19 cellular contexts compared by ENCODE assay signal in genomic region chr2:189584662-189585061, GRCh38. TPM values are rescaled to one million over a fixed set of nuclear protein-coding genes. Genes with fewer than 3 reads are reported as not detected.
DNase-seq lines count a peak whose midpoint lies in the region; ATAC-seq, FAIRE-seq and TF ChIP-seq lines count a peak whose summit lies in the region.
"Had no signal": no experiment of that assay in that cellular context is flagged by ENCODE, and none has a peak within 500 bp of the region (broad histone marks: within the 10 kb centered on the region; RNA-seq: fewer than 3 reads in every experiment).

No MANE protein-coding gene starts in this region.

- H3K27ac ChIP-seq in DND-41 (ENCODE audit: low read length) = no peak overlapping the region
- no peak overlapping the region for H3K27ac ChIP-seq in OCI-LY3 (ENCODE audit: low read length)
- no peak overlapping the region for H3K27ac ChIP-seq in OCI-LY7 (ENCODE audit: low read depth, low read length, poor library complexity, severe bottlenecking)
- H3K27ac ChIP-seq: BLaER1 treated with 17β-estradiol and CSF1 and Interleukin-3, amounts not matched to agents 10 nM and 100 nM had no signal

- intact Hi-C loops in left colon (cut with DNase I, micrococcal nuclease) = no loop called here
- intact Hi-C loops in OCI-LY7 (cut with micrococcal nuclease; ENCODE audit: unreplicated experiment) = no loop called here

- no peaks in the 10 kb centered on the region for H4K20me1 ChIP-seq in DND-41 (ENCODE audit: insufficient read depth, low read length)
- H4K20me1 ChIP-seq in OCI-LY3 (ENCODE audit: insufficient read depth, low read length) = no peaks in the 10 kb centered on the region
- no peaks in the 10 kb centered on the region for H4K20me1 ChIP-seq in OCI-LY7 (ENCODE audit: insufficient read depth, low read length)
- H4K20me1 ChIP-seq: BLaER1 treated with 17β-estradiol and CSF1 and Interleukin-3, amounts not matched to agents 10 nM and 100 nM had no signal

- CTCF ChIA-PET in OCI-LY7 (lab: Charles Lee; ENCODE audit: unreplicated experiment) = no interaction called here

- in situ Hi-C loops in KBM-7 (cut with MboI; ENCODE audit: low pct_unique_long_range_greater_than_20kb, low sequenced_read_pairs) = no loop called here

- H2AFZ ChIP-seq in DND-41 (ENCODE audit: low read depth, low read length) (peak overlapping the region; percentile 41; the same call in 1 of the 2 replicates), OCI-LY3 (ENCODE audit: low read depth, low read length) (0 out of 2 replicates have a peak overlapping the region, but pooled peaks have one; percentile 4), OCI-LY7 (ENCODE audit: low read length) (no peak overlapping the region)
- H2AFZ ChIP-seq: GM23338 had no signal

- FAIRE-seq in colon (lab: Jason Lieb, UNC) = peak; percentile 70
- FAIRE-seq: G401.6, GM12892, GM19239 had no signal

- POLR2A ChIA-PET in OCI-LY7 (lab: Charles Lee) = no interaction called here

- no peaks in the 10 kb centered on the region for H3K9me2 ChIP-seq in OCI-LY7 (ENCODE audit: insufficient read depth, low read length)

- ATAC-seq in DND-41 (ENCODE audit: insufficient read depth, low read depth) (no peak), left colon (peak; percentile 25), HG02981 (IDR thresholded peaks at IDR 0.05; ENCODE audit: unreplicated experiment) (no peak)
- ATAC-seq: GM23338 had no signal

- H3K9ac ChIP-seq in DND-41 (ENCODE audit: low read depth, low read length) = no peak overlapping the region
- no peak overlapping the region for H3K9ac ChIP-seq in OCI-LY3 (ENCODE audit: low read length)
- H3K9ac ChIP-seq: BLaER1 treated with 17β-estradiol and CSF1 and Interleukin-3, amounts not matched to agents 10 nM and 100 nM had no signal

- H3K27me3 ChIP-seq in DND-41 (ENCODE audit: insufficient read depth, low read length, poor library complexity) = no peaks in the 10 kb centered on the region
- H3K27me3 ChIP-seq in OCI-LY3 (ENCODE audit: low read depth, low read length) = no peaks in the 10 kb centered on the region

- TF ChIP-seq CTCF in DND-41 (IDR thresholded peaks at IDR 0.05; ENCODE audit: borderline replicate concordance, extremely low read depth, low read length, poor library complexity, severe bottlenecking) = no peak
- no peak for TF ChIP-seq CTCF in OCI-LY3 (IDR thresholded peaks at IDR 0.05; ENCODE audit: low read depth, low read length)
- no peak for TF ChIP-seq CTCF in OCI-LY7 (conservative IDR thresholded peaks at IDR 0.05; ENCODE audit: low read length)

- H3K4me3 ChIP-seq in DND-41 (ENCODE audit: low read depth in 1 of 2, low read length in 2 of 2) = no peak overlapping the region
- no peak overlapping the region for H3K4me3 ChIP-seq in OCI-LY3 (ENCODE audit: low read length)
- H3K4me3 ChIP-seq in OCI-LY7 (ENCODE audit: low read depth, low read length, poor library complexity, severe bottlenecking) = no peak overlapping the region
- H3K4me3 ChIP-seq: BLaER1 treated with 17β-estradiol and CSF1 and Interleukin-3, amounts not matched to agents 10 nM and 100 nM; GM23338 had no signal

- peaks cover 20% of the 10 kb centered on the region for H3K79me2 ChIP-seq in DND-41 (ENCODE audit: insufficient read depth, low read length)
- H3K79me2 ChIP-seq in OCI-LY3 (ENCODE audit: low read length) = no peaks in the 10 kb centered on the region
- no peaks in the 10 kb centered on the region for H3K79me2 ChIP-seq in OCI-LY7 (ENCODE audit: insufficient read depth, low read depth, low read length)

- peaks cover 31% of the 10 kb centered on the region for H3K4me1 ChIP-seq in DND-41 (ENCODE audit: insufficient read depth, low read length)
- peaks cover 9% of the 10 kb centered on the region; the same call in 1 of the 2 replicates for H3K4me1 ChIP-seq in OCI-LY3 (ENCODE audit: low read length)
- no peaks in the 10 kb centered on the region for H3K4me1 ChIP-seq in OCI-LY7 (ENCODE audit: insufficient read depth, low read length, poor library complexity, severe bottlenecking)

- H3K9me3 ChIP-seq in DND-41 (ENCODE audit: insufficient read depth, low read length, severe bottlenecking) (no peaks in the 10 kb centered on the region), OCI-LY3 (ENCODE audit: insufficient read depth, low read length) (no peaks in the 10 kb centered on the region), OCI-LY7 (ENCODE audit: low read length) (no peaks in the 10 kb centered on the region)

- DNase-seq in DND-41 = no peak
- no peak for DNase-seq in left colon
- DNase-seq in stimulated activated CD8-positive, alpha-beta memory T cell treated with anti-CD3 and anti-CD28 coated beads, Interleukin-4, amount 100 ng/mL, for 48 hours = no peak
- DNase-seq in OCI-LY7 (ENCODE audit: low spot score) = no peak
- no peak for DNase-seq in KBM-7
- DNase-seq: ACHN; CD4-positive, CD25-positive, alpha-beta regulatory T cell; DMS 273 treated with DMSO at 0.1 percent for 48 hours; DMS79; EL; H7 had no signal

- BruUV-seq in OCI-LY7 (replicated peaks; lab: Mats Ljungman, UMichigan) = no TSS peak

- H3K36me3 ChIP-seq in DND-41 (ENCODE audit: insufficient read depth, low read length) = no peaks in the 10 kb centered on the region
- H3K36me3 ChIP-seq in OCI-LY3 (replicated peaks; ENCODE audit: low read depth, low read length) = no peaks in the 10 kb centered on the region
- H3K36me3 ChIP-seq in OCI-LY7 (ENCODE audit: insufficient read depth, low read length) = no peaks in the 10 kb centered on the region
- H3K36me3 ChIP-seq: BLaER1 treated with 17β-estradiol and CSF1 and Interleukin-3, amounts not matched to agents 10 nM and 100 nM had no signal

- H3K4me2 ChIP-seq in DND-41 (ENCODE audit: insufficient read depth, low read length) = no peak overlapping the region
- no peak overlapping the region for H3K4me2 ChIP-seq in OCI-LY3 (ENCODE audit: low read length)
- no peak overlapping the region for H3K4me2 ChIP-seq in OCI-LY7 (ENCODE audit: low read length)
- H3K4me2 ChIP-seq: GM23338 had no signal

RNA-seq across cellular contexts. Expression of gene SLC40A1, which starts 4.1 kb away (rescaled TPM):
- total RNA-seq in left colon (100 to 1,000 TPM; 135 to 245 TPM), OCI-LY7 (2022) (not detected in 2 replicates)
- total RNA-seq in OCI-LY7 (2014; rRNA removed; shearing (Covaris generic)) = not detected in 2 replicates
- total RNA-seq: GM23338 had no signal

Comparison
In these comparisons a context has a peak if more than half of its experiments do, and no peak if none do; other contexts are left out.
1. RNA of gene SLC40A1, which starts 4.1 kb away (total RNA-seq): 135 to 245 TPM in left colon; not detected in OCI-LY7; every median in the first group is over 100 times any median in the second.